In the genomic region with DNA sequence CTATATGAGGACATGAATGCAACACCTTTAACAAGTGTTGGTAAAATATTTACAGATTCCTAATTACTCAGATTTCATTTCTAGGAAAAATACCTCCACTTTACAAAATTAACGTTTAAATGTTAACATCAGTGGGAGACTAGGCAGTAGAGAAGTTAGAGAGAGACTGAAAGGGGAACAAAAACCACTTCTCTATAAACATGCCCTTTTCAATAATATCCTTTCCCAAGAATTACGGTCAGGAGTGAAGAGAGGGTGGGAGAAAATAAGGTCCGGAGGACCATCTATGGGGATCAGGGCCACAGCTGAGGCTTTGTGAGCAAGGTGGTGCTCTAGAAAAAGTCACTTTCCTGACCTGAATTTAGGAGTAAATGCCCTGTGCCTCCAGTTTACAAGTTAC, we compare ENCODE assay signal across 16 cellular contexts.
DNase-seq lines count a peak whose midpoint lies in the region; ATAC-seq and TF ChIP-seq lines count a peak whose summit lies in the region.
"Had no signal": no experiment of that assay in that cellular context is flagged by ENCODE, and none has a peak within 500 bp of the region (broad histone marks: within the 10 kb centered on the region; RNA-seq: fewer than 3 reads in every experiment).

No MANE protein-coding gene starts in this region.

- H3K9me3 Mint-ChIP-seq in HFFc6 (no peaks in the 10 kb centered on the region), activated B cell treated with CpG ODN at 0.5 μM for 24 hours (no peaks in the 10 kb centered on the region)
- H3K9me3 Mint-ChIP-seq: activated naive CD8-positive, alpha-beta T cell treated with anti-CD3 and anti-CD28 coated beads for 36 hours had no signal

- ATAC-seq in activated B cell treated with CpG ODN at 0.5 μM for 24 hours (ENCODE audit: low read depth) (no peak), left lung (peak; percentile 16), mucosa of descending colon (no peak)
- ATAC-seq: esophagus mucosa had no signal

- CTCF ChIA-PET in activated B cell treated with CpG ODN at 0.5 μM for 24 hours (lab: Charles Lee), result interaction anchor here (1.1 kb wide), 1 partner anchor 40 kb away, joined by 3 read pairs; no protein-coding TSS in a partner anchor

- H3K4me3 ChIP-seq in left lung (no peak overlapping the region), stomach (no peak overlapping the region), mucosa of descending colon (no peak overlapping the region)
- H3K4me3 ChIP-seq: BLaER1 treated with 17β-estradiol and CSF1 and Interleukin-3, amounts not matched to agents 10 nM and 100 nM; MG63; pancreas; uterus had no signal

- H3K9me3 ChIP-seq in left lung, result no peaks in the 10 kb centered on the region
- H3K9me3 ChIP-seq in stomach, result no peaks in the 10 kb centered on the region
- H3K9me3 ChIP-seq in mucosa of descending colon, result no peaks in the 10 kb centered on the region
- H3K9me3 ChIP-seq: BLaER1 treated with 17β-estradiol and CSF1 and Interleukin-3, amounts not matched to agents 10 nM and 100 nM; MG63; pancreas; uterus had no signal

- TF ChIP-seq POLR2A in stomach (IDR thresholded peaks at IDR 0.05), result no peak

- H3K27ac Mint-ChIP-seq in HFFc6 (peak overlapping the region; percentile 93), activated B cell treated with CpG ODN at 0.5 μM for 24 hours (peak overlapping the region; percentile 38)
- H3K27ac Mint-ChIP-seq: activated naive CD8-positive, alpha-beta T cell treated with anti-CD3 and anti-CD28 coated beads for 36 hours had no signal

- no peaks in the 10 kb centered on the region for H3K36me3 Mint-ChIP-seq in HFFc6 (ENCODE audit: low read depth)
- no peaks in the 10 kb centered on the region for H3K36me3 Mint-ChIP-seq in activated B cell treated with CpG ODN at 0.5 μM for 24 hours (ENCODE audit: low read depth)

- H3K4me1 ChIP-seq in left lung (peaks cover 12 to 54% of the 10 kb centered on the region in 2 donors), stomach (peaks cover 0 to 53% (median 20%) of the 10 kb centered on the region in 4 donors), mucosa of descending colon (ENCODE audit: low read depth) (peaks cover 3% of the 10 kb centered on the region)
- H3K4me1 ChIP-seq: pancreas, uterus had no signal

- intact Hi-C loops in activated B cell treated with CpG ODN at 0.5 μM for 24 hours (cut with micrococcal nuclease) (loop anchor here (2.0 kb wide), 1 partner anchor 28 kb away; no protein-coding TSS in a partner anchor), left lung (cut with DNase I) (no loop called here), stomach (cut with DNase I; ENCODE audit: low total_unique reads) (no loop called here), mucosa of descending colon (cut with DNase I, micrococcal nuclease) (no loop called here)

- H3K27me3 Mint-ChIP-seq in HFFc6 (ENCODE audit: insufficient read depth) (no peaks in the 10 kb centered on the region), activated B cell treated with CpG ODN at 0.5 μM for 24 hours (no peaks in the 10 kb centered on the region)
- H3K27me3 Mint-ChIP-seq: activated naive CD8-positive, alpha-beta T cell treated with anti-CD3 and anti-CD28 coated beads for 36 hours had no signal

- H3K4me1 Mint-ChIP-seq in HFFc6 (ENCODE audit: low read depth), result peaks cover 65% of the 10 kb centered on the region
- peaks cover 25% of the 10 kb centered on the region for H3K4me1 Mint-ChIP-seq in activated B cell treated with CpG ODN at 0.5 μM for 24 hours

- TF ChIP-seq CTCF in HFFc6 (IDR thresholded peaks at IDR 0.05), result no peak
- no peak for TF ChIP-seq CTCF in activated B cell treated with CpG ODN at 0.5 μM for 24 hours (IDR thresholded peaks at IDR 0.05)
- TF ChIP-seq CTCF in left lung (IDR thresholded peaks at IDR 0.05), result no peak
- no peak for TF ChIP-seq CTCF in stomach (IDR thresholded peaks at IDR 0.05)
- TF ChIP-seq CTCF in mucosa of descending colon (IDR thresholded peaks at IDR 0.05), result no peak

- H3K36me3 ChIP-seq in left lung (no peaks in the 10 kb centered on the region), stomach (no peaks in the 10 kb centered on the region), mucosa of descending colon (ENCODE audit: low read depth) (no peaks in the 10 kb centered on the region)
- H3K36me3 ChIP-seq: BLaER1 treated with 17β-estradiol and CSF1 and Interleukin-3, amounts not matched to agents 10 nM and 100 nM; MG63; pancreas; uterus had no signal

- peak overlapping the region; percentile 4 to 26 for H3K27ac ChIP-seq in left lung
- H3K27ac ChIP-seq in stomach, result peak overlapping the region in 3 of 5 donors; percentile 36 to 72 (median 60)
- H3K27ac ChIP-seq: BLaER1 treated with 17β-estradiol and CSF1 and Interleukin-3, amounts not matched to agents 10 nM and 100 nM; pancreas had no signal

- 66 to 75% (median 70%) methylated on average over 3 of the region's 3 CpGs for WGBS in stomach, 5 donors

- TF ChIP-seq EP300 in stomach (IDR thresholded peaks at IDR 0.05), result no peak

- POLR2A ChIA-PET in activated B cell treated with CpG ODN at 0.5 μM for 24 hours (lab: Charles Lee), result no interaction called here

- peak overlapping the region; percentile 58 for H3K4me3 Mint-ChIP-seq in HFFc6
- H3K4me3 Mint-ChIP-seq in activated B cell treated with CpG ODN at 0.5 μM for 24 hours, result peak overlapping the region; percentile 33
- H3K4me3 Mint-ChIP-seq: activated naive CD8-positive, alpha-beta T cell treated with anti-CD3 and anti-CD28 coated beads for 36 hours had no signal

- DNase-seq in HFFc6 (no peak), activated B cell treated with CpG ODN at 0.5 μM for 24 hours (no peak), left lung (no peak), stomach (no peak), mucosa of descending colon (no peak), NCI-H82 treated with DMSO at 0.1 percent for 48 hours (lab: John Stamatoyannopoulos, UW; ENCODE audit: unreplicated experiment) (no peak)
- no peak for DNase-seq in stimulated activated CD8-positive, alpha-beta memory T cell treated with anti-CD3 and anti-CD28 coated beads, Interleukin-4, amount 100 ng/mL, for 48 hours
- no peak for DNase-seq in stimulated activated naive CD4-positive, alpha-beta T cell treated with Interleukin-2 at 50 U/mL for 16 hours (lab: John Stamatoyannopoulos, UW)
- DNase-seq: activated naive CD8-positive, alpha-beta T cell treated with anti-CD3 and anti-CD28 coated beads for 36 hours; cerebellar nuclear complex; DND-41; pancreas; uterus had no signal

- H3K27me3 ChIP-seq in left lung, result no peaks in the 10 kb centered on the region
- H3K27me3 ChIP-seq in stomach, result no peaks in the 10 kb centered on the region
- H3K27me3 ChIP-seq: MG63, pancreas, uterus had no signal
